ENCODE assay signal across 8 cellular contexts in the genomic region with DNA sequence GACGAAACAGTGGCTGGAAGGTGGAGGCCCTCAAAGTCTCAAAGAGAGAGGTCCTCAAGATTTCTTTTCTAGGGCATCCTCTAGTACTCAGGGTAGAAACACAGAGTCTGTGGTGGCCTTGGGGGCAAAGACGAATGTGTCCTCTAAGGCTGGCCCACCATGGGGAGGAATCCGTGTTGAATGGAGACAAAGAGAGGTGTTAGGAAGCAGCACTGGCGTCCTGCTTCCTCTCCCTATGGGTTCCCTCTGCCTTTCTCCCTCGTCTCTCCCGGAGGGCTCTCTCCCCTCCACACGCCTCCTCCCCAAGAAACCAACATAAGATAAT.
A peak's percentile ranks its signal among the peaks of the same experiment; 100 is the strongest.
DNase-seq lines count a peak whose midpoint lies in the region; ATAC-seq and TF ChIP-seq lines count a peak whose summit lies in the region.

No MANE protein-coding gene starts in this region.

- peak overlapping the region; percentile 99 for H3K27ac Mint-ChIP-seq in T-helper 17 cell

- no peaks in the 10 kb centered on the region for H3K36me3 Mint-ChIP-seq in T-helper 17 cell (ENCODE audit: low read depth)

- peak overlapping the region; percentile 88 for H3K4me3 Mint-ChIP-seq in T-helper 17 cell

- H3K27me3 ChIP-seq in heart left ventricle: no peaks in the 10 kb centered on the region
- H3K27me3 ChIP-seq in spleen (replicated peaks in 1 of 7): no peaks in the 10 kb centered on the region

- TF ChIP-seq POLR2A in heart left ventricle (IDR thresholded peaks at IDR 0.05) (no peak), spleen (IDR thresholded peaks at IDR 0.05) (no peak)

- no peaks in the 10 kb centered on the region for H3K27me3 Mint-ChIP-seq in T-helper 17 cell

- H3K4me3 ChIP-seq in AG10803 (ENCODE audit: low read length) (peak overlapping the region; percentile 50), heart left ventricle (peak overlapping the region; percentile 35 to 89 (median 69)), spleen (peak overlapping the region; percentile 27 to 75 (median 54))

- H3K4me1 ChIP-seq in heart left ventricle: peaks cover 0 to 22% (median 8%) of the 10 kb centered on the region in 12 donors
- H3K4me1 ChIP-seq in spleen: peaks cover 3 to 27% (median 6%) of the 10 kb centered on the region in 6 donors

- H3K9me3 ChIP-seq in T-helper 17 cell (ENCODE audit: control insufficient read depth, low read length, poor library complexity, severe bottlenecking) (no peaks in the 10 kb centered on the region), heart left ventricle (no peaks in the 10 kb centered on the region), spleen (no peaks in the 10 kb centered on the region)

- H3K27ac ChIP-seq in heart left ventricle: peak overlapping the region; percentile 75 to 94 (median 88)
- H3K27ac ChIP-seq in spleen: peak overlapping the region; percentile 85 to 92 (median 88)

- peaks cover 29% of the 10 kb centered on the region for H3K4me1 Mint-ChIP-seq in T-helper 17 cell

- no peak for DNase-seq in AG10803 (ENCODE audit: low read depth)
- no peak for DNase-seq in T-helper 17 cell
- no peak for DNase-seq in heart left ventricle
- DNase-seq in spleen: no peak
- DNase-seq in stimulated activated naive CD4-positive, alpha-beta T cell (lab: John Stamatoyannopoulos, UW): no peak
- no peak for DNase-seq in NK-92 treated with Interleukin-12 subunit alpha and Interleukin-12 subunit beta, amount 100 ng/mL, for 24 hours (lab: John Stamatoyannopoulos, UW)

- TF ChIP-seq CTCF in AG10803 (conservative IDR thresholded peaks at IDR 0.05; ENCODE audit: low read length): no peak
- TF ChIP-seq CTCF in heart left ventricle (IDR thresholded peaks at IDR 0.05): no peak
- TF ChIP-seq CTCF in spleen (IDR thresholded peaks at IDR 0.05 in 8 of 11, conservative IDR thresholded peaks at IDR 0.05 in 3 of 11): no peak

- intact Hi-C loops in heart left ventricle (cut with DNase I) (loop anchor here (2.0 to 10.0 kb wide), 15 partner anchors 65 to 380 kb away; a partner anchor contains a TSS), spleen (cut with DNase I; ENCODE audit: low total_unique reads) (loop anchor here (10.0 kb wide), 1 partner anchor 382 kb away; a partner anchor contains a TSS)

- H3K36me3 ChIP-seq in heart left ventricle (no peaks in the 10 kb centered on the region), spleen (no peaks in the 10 kb centered on the region)

- peak; percentile 3 for ATAC-seq in GM21390 (IDR thresholded peaks at IDR 0.05; ENCODE audit: unreplicated experiment)
- ATAC-seq in T-helper 17 cell: no peak
- ATAC-seq in heart left ventricle: peak in 3 of 4 donors; percentile 29 to 43 (median 38)
- no peak for ATAC-seq in HG03432 (IDR thresholded peaks at IDR 0.05; ENCODE audit: unreplicated experiment)

- WGBS in heart left ventricle, 4 donors: 40 to 52% (median 48%) methylated on average over 7 of the region's 7 CpGs
- 50 to 58% (median 55%) methylated on average over 7 of the region's 7 CpGs for WGBS in spleen, 5 donors

Comparison
In these comparisons a context has a peak if more than half of its experiments do, and no peak if none do; other contexts are left out.
1. ATAC-seq: peak in GM21390 (single experiment) and heart left ventricle (3 of 4); none in T-helper 17 cell (single experiment) and HG03432 (single experiment).
2. Peak in every context shown above with its lines, with median percentiles within 50 percentile points of each other: H3K4me3 ChIP-seq.